Comparison of ENCODE assay signal across 8 cellular contexts in the genomic region with DNA sequence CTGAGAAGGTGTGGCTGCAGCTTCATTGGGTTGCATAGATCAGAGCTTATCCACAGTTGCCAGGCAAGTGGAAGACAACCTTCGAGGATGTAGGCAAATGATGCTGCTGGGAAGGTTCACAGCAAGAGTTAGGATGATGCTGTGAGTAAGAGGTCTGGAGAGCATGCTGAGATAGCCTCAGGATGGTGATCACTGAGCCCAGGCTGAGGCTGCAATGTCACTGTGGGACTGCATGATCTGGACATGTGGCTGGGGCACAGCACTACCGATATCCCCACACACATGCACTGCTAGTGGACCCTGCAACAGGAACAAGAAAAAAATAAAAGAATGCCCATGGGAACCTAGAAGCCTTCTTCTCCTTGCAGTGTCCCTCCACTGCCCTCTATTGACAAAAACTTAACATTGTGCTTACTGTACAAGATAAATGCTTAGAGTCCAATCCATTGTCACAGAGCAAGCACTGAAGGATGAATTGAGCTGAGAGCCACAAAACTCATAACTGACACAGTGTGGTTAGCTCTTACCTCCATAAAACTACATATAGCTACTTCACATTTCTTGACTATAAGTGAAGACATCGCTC.
DNase-seq lines count a peak whose midpoint lies in the region; ATAC-seq and TF ChIP-seq lines count a peak whose summit lies in the region.

No MANE protein-coding gene starts in this region.

- H3K27me3 ChIP-seq in gastroesophageal sphincter: no peaks in the 10 kb centered on the region

- ATAC-seq in HG02610 (IDR thresholded peaks at IDR 0.05; ENCODE audit: unreplicated experiment): peak; percentile 84
- ATAC-seq in gastroesophageal sphincter: no peak

- TF ChIP-seq EP300 in gastroesophageal sphincter (IDR thresholded peaks at IDR 0.05): no peak

- no peaks in the 10 kb centered on the region for H3K4me1 Mint-ChIP-seq in activated CD4-positive, alpha-beta memory T cell treated with anti-CD3 and anti-CD28 coated beads for 36 hours (ENCODE audit: low read depth)

- no peaks in the 10 kb centered on the region for H3K9me3 ChIP-seq in gastroesophageal sphincter

- peak; percentile 58 for TF ChIP-seq CTCF in GM12874 (IDR thresholded peaks at IDR 0.05; ENCODE audit: insufficient read depth, low read depth, low read length)
- TF ChIP-seq CTCF in gastroesophageal sphincter (IDR thresholded peaks at IDR 0.05): peak; percentile 37 to 68 (median 42)
- peak; percentile 64 for TF ChIP-seq CTCF in retinal pigment epithelial cell (conservative IDR thresholded peaks at IDR 0.05; ENCODE audit: low read depth, low read length)

- no peaks in the 10 kb centered on the region for H3K36me3 Mint-ChIP-seq in activated CD4-positive, alpha-beta memory T cell treated with anti-CD3 and anti-CD28 coated beads for 36 hours

- H3K9me3 Mint-ChIP-seq in activated CD4-positive, alpha-beta memory T cell treated with anti-CD3 and anti-CD28 coated beads for 36 hours: no peaks in the 10 kb centered on the region

- peak; percentile 33 to 39 for DNase-seq in AML-193 (lab: John Stamatoyannopoulos, UW)
- peak; percentile 1 for DNase-seq in NCI-H1048 (lab: John Stamatoyannopoulos, UW)
- DNase-seq in SW480 (ENCODE audit: low spot score): peak; percentile 46
- peak; percentile 13 for DNase-seq in retinal pigment epithelial cell (ENCODE audit: low read depth)
- no peak for DNase-seq in activated CD4-positive, alpha-beta memory T cell treated with anti-CD3 and anti-CD28 coated beads for 36 hours

- no peak overlapping the region for H3K27ac Mint-ChIP-seq in activated CD4-positive, alpha-beta memory T cell treated with anti-CD3 and anti-CD28 coated beads for 36 hours

- POLR2A ChIA-PET in activated CD4-positive, alpha-beta memory T cell treated with anti-CD3 and anti-CD28 coated beads for 36 hours (lab: Charles Lee): no interaction called here

- H3K27ac ChIP-seq in gastroesophageal sphincter: no peak overlapping the region

- no peaks in the 10 kb centered on the region for H3K36me3 ChIP-seq in gastroesophageal sphincter

- no peak for TF ChIP-seq POLR2A in gastroesophageal sphincter (IDR thresholded peaks at IDR 0.05)

- no peaks in the 10 kb centered on the region for H3K4me1 ChIP-seq in gastroesophageal sphincter

- CTCF ChIA-PET in activated CD4-positive, alpha-beta memory T cell treated with anti-CD3 and anti-CD28 coated beads for 36 hours (lab: Charles Lee): interaction anchor here (0.6 to 2.5 kb wide), 10 partner anchors 13 to 952 kb away, joined by 3 to 14 read pairs (median 3); a partner anchor contains a TSS

- intact Hi-C loops in activated CD4-positive, alpha-beta memory T cell treated with anti-CD3 and anti-CD28 coated beads for 36 hours (cut with micrococcal nuclease): loop anchor here (2.0 kb wide), 1 partner anchor 949 kb away; no protein-coding TSS in a partner anchor

- H3K27me3 Mint-ChIP-seq in activated CD4-positive, alpha-beta memory T cell treated with anti-CD3 and anti-CD28 coated beads for 36 hours: no peaks in the 10 kb centered on the region

- WGBS in gastroesophageal sphincter (ENCODE audit: low coverage in 1 of 2), 2 donors: 41 to 63% methylated on average over 1 to 2 of the region's 3 CpGs

- H3K4me3 ChIP-seq in gastroesophageal sphincter: no peak overlapping the region
- H3K4me3 ChIP-seq in retinal pigment epithelial cell (ENCODE audit: low read length): no peak overlapping the region

- H3K4me3 Mint-ChIP-seq in activated CD4-positive, alpha-beta memory T cell treated with anti-CD3 and anti-CD28 coated beads for 36 hours: no peak overlapping the region
